13 cellular contexts compared by ENCODE assay signal in genomic region chr12:91870872-91871707, GRCh38.
DNase-seq lines count a peak whose midpoint lies in the region; ATAC-seq, FAIRE-seq and TF ChIP-seq lines count a peak whose summit lies in the region.
"Had no signal": no experiment of that assay in that cellular context is flagged by ENCODE, and none has a peak within 500 bp of the region (broad histone marks: within the 10 kb centered on the region; RNA-seq: fewer than 3 reads in every experiment).

No MANE protein-coding gene starts in this region.

- H3K4me2 ChIP-seq in endothelial cell of umbilical vein (ENCODE audit: insufficient read depth, low read length) (no peak overlapping the region), neural progenitor cell (no peak overlapping the region)

- TF ChIP-seq CTCF in endothelial cell of umbilical vein (IDR thresholded peaks at IDR 0.05; ENCODE audit: extremely low read depth in 1 of 2, insufficient read depth in 1 of 2, low read depth in 1 of 2, low read length in 2 of 2) (no peak), uterus (IDR thresholded peaks at IDR 0.05) (no peak), neural progenitor cell (IDR thresholded peaks at IDR 0.05) (no peak)

- no peaks in the 10 kb centered on the region for H3F3A ChIP-seq in neural progenitor cell (ENCODE audit: low read depth)

- WGBS in thymus = 89% methylated on average over 9 of the region's 9 CpGs

- H3K36me3 Mint-ChIP-seq in T-helper 1 cell treated with Interleukin-12 subunit alpha and Interleukin-12 subunit beta and Interleukin-4 antibody, amounts not matched to agents 30 μg/mL and 1 μg/mL, for 36 hours (ENCODE audit: low read depth) = peaks cover 14% of the 10 kb centered on the region
- no peaks in the 10 kb centered on the region for H3K36me3 Mint-ChIP-seq in neural progenitor cell

- no peaks in the 10 kb centered on the region for H3K4me1 ChIP-seq in endothelial cell of umbilical vein (ENCODE audit: control insufficient read depth, extremely low read depth, insufficient read depth, low read length)
- peaks cover 11% of the 10 kb centered on the region for H3K4me1 ChIP-seq in thymus (ENCODE audit: control insufficient read depth, insufficient read depth, low read length)
- H3K4me1 ChIP-seq in uterus = no peaks in the 10 kb centered on the region
- no peaks in the 10 kb centered on the region for H3K4me1 ChIP-seq in neural progenitor cell
- H3K4me1 ChIP-seq: esophagus muscularis mucosa had no signal

- H3K36me3 ChIP-seq in endothelial cell of umbilical vein (ENCODE audit: control insufficient read depth in 2 of 2, extremely low read depth in 1 of 2, insufficient read depth in 2 of 2, low read length in 2 of 2) (no peaks in the 10 kb centered on the region), thymus (ENCODE audit: control insufficient read depth, insufficient read depth) (no peaks in the 10 kb centered on the region), uterus (no peaks in the 10 kb centered on the region), neural progenitor cell (no peaks in the 10 kb centered on the region)
- H3K36me3 ChIP-seq: esophagus muscularis mucosa had no signal

- H2AFZ ChIP-seq in endothelial cell of umbilical vein (ENCODE audit: low read depth, low read length) (no peak overlapping the region), neural progenitor cell (replicated peaks) (no peak overlapping the region)

- CTCF ChIA-PET in endothelial cell of umbilical vein (lab: Charles Lee) = no interaction called here

- H3K27ac Mint-ChIP-seq in T-helper 1 cell treated with Interleukin-12 subunit alpha and Interleukin-12 subunit beta and Interleukin-4 antibody, amounts not matched to agents 30 μg/mL and 1 μg/mL, for 36 hours = peak overlapping the region; percentile 1
- H3K27ac Mint-ChIP-seq in neural progenitor cell = no peak overlapping the region

- H3K9me3 Mint-ChIP-seq in T-helper 1 cell treated with Interleukin-12 subunit alpha and Interleukin-12 subunit beta and Interleukin-4 antibody, amounts not matched to agents 30 μg/mL and 1 μg/mL, for 36 hours = peaks cover 10% of the 10 kb centered on the region
- peaks cover 2% of the 10 kb centered on the region for H3K9me3 Mint-ChIP-seq in neural progenitor cell

- H3K4me3 ChIP-seq in endothelial cell of umbilical vein (replicated peaks in 1 of 3; ENCODE audit: insufficient read depth in 1 of 3, low read depth in 1 of 3, low read length in 3 of 3) = no peak overlapping the region
- H3K4me3 ChIP-seq in thymus (ENCODE audit: low read length) = no peak overlapping the region
- no peak overlapping the region for H3K4me3 ChIP-seq in uterus
- H3K4me3 ChIP-seq in neural progenitor cell = no peak overlapping the region
- H3K4me3 ChIP-seq: esophagus muscularis mucosa had no signal

- H3K9me1 ChIP-seq in endothelial cell of umbilical vein (replicated peaks; ENCODE audit: control insufficient read depth, extremely low read depth, insufficient read depth, low read length) = no peaks in the 10 kb centered on the region

- dilution Hi-C loops in endothelial cell of umbilical vein (cut with MboI; ENCODE audit: extremely low pct_ligation_motif_present, low sequenced_read_pairs) = no loop called here

- DNase-seq in activated T-cell treated with anti-CD3 and anti-CD28 coated beads, Interleukin-2, amount 50 U/mL, for 1 hour = peak; percentile 50
- DNase-seq in activated T-cell treated with anti-CD3 and anti-CD28 coated beads, Interleukin-2, amount 50 U/mL, for 48 hours = no peak
- no peak for DNase-seq in endothelial cell of umbilical vein (ENCODE audit: low read depth, low spot score)
- DNase-seq in uterus = no peak
- no peak for DNase-seq in neural progenitor cell (ENCODE audit: low spot score)
- DNase-seq: NCI-H446; stimulated activated CD8-positive, alpha-beta memory T cell treated with anti-CD3 and anti-CD28 coated beads, Interleukin-4, amount 100 ng/mL, for 48 hours had no signal

- BruUV-seq in endothelial cell of umbilical vein (replicated peaks; lab: Mats Ljungman, UMichigan) = no TSS peak

- H3K9ac ChIP-seq in endothelial cell of umbilical vein (replicated peaks; ENCODE audit: extremely low read depth, insufficient read depth, low read length) = no peak overlapping the region
- H3K9ac ChIP-seq in neural progenitor cell = no peak overlapping the region

- peaks cover 22% of the 10 kb centered on the region for H3K4me1 Mint-ChIP-seq in T-helper 1 cell treated with Interleukin-12 subunit alpha and Interleukin-12 subunit beta and Interleukin-4 antibody, amounts not matched to agents 30 μg/mL and 1 μg/mL, for 36 hours (ENCODE audit: low read depth)
- H3K4me1 Mint-ChIP-seq in neural progenitor cell = peaks cover 9% of the 10 kb centered on the region

- FAIRE-seq in endothelial cell of umbilical vein (lab: Jason Lieb, UNC) = peak; percentile 12
- FAIRE-seq: urothelium cell line had no signal

- ATAC-seq in GM21737 (IDR thresholded peaks at IDR 0.05; ENCODE audit: unreplicated experiment) = no peak

- TF ChIP-seq POLR2A in endothelial cell of umbilical vein (IDR thresholded peaks at IDR 0.05; ENCODE audit: low read depth, low read length) = no peak
- no peak for TF ChIP-seq POLR2A in uterus (IDR thresholded peaks at IDR 0.05)

- intact Hi-C loops in endothelial cell of umbilical vein (cut with micrococcal nuclease) (no loop called here), uterus (cut with DNase I; ENCODE audit: low total_unique reads) (no loop called here)

- no peaks in the 10 kb centered on the region for H3K79me2 ChIP-seq in endothelial cell of umbilical vein (ENCODE audit: control insufficient read depth, insufficient read depth, low read length)
- no peaks in the 10 kb centered on the region for H3K79me2 ChIP-seq in neural progenitor cell (ENCODE audit: low read depth)

- no peaks in the 10 kb centered on the region for H3K9me3 ChIP-seq in endothelial cell of umbilical vein (replicated peaks; ENCODE audit: control insufficient read depth, insufficient read depth, low read length)
- no peaks in the 10 kb centered on the region for H3K9me3 ChIP-seq in thymus (ENCODE audit: control insufficient read depth)
- H3K9me3 ChIP-seq in uterus = no peaks in the 10 kb centered on the region
- H3K9me3 ChIP-seq in neural progenitor cell (ENCODE audit: low read depth) = no peaks in the 10 kb centered on the region
- H3K9me3 ChIP-seq: esophagus muscularis mucosa had no signal

- H4K20me1 ChIP-seq in endothelial cell of umbilical vein (replicated peaks; ENCODE audit: control insufficient read depth, extremely low read depth, insufficient read depth, low read length) (no peaks in the 10 kb centered on the region), neural progenitor cell (ENCODE audit: low read depth) (no peaks in the 10 kb centered on the region)

- H3K27ac ChIP-seq in endothelial cell of umbilical vein (ENCODE audit: insufficient read depth, low read depth, low read length) (no peak overlapping the region), thymus (ENCODE audit: low read depth) (peak overlapping the region; percentile 86), uterus (no peak overlapping the region), neural progenitor cell (no peak overlapping the region)
- H3K27ac ChIP-seq: esophagus muscularis mucosa, HL-60 had no signal

- POLR2A ChIA-PET in endothelial cell of umbilical vein (lab: Charles Lee) = no interaction called here

- H3K27me3 ChIP-seq in endothelial cell of umbilical vein (ENCODE audit: control insufficient read depth in 2 of 2, insufficient read depth in 2 of 2, low read length in 2 of 2) (no peaks in the 10 kb centered on the region), thymus (ENCODE audit: control insufficient read depth, insufficient read depth) (no peaks in the 10 kb centered on the region), uterus (no peaks in the 10 kb centered on the region), neural progenitor cell (no peaks in the 10 kb centered on the region)
- H3K27me3 ChIP-seq: esophagus muscularis mucosa had no signal

- H3K27me3 Mint-ChIP-seq in T-helper 1 cell treated with Interleukin-12 subunit alpha and Interleukin-12 subunit beta and Interleukin-4 antibody, amounts not matched to agents 30 μg/mL and 1 μg/mL, for 36 hours (ENCODE audit: low read depth) = no peaks in the 10 kb centered on the region
- no peaks in the 10 kb centered on the region for H3K27me3 Mint-ChIP-seq in neural progenitor cell (ENCODE audit: insufficient read depth, low read depth)

- H3K4me3 Mint-ChIP-seq in T-helper 1 cell treated with Interleukin-12 subunit alpha and Interleukin-12 subunit beta and Interleukin-4 antibody, amounts not matched to agents 30 μg/mL and 1 μg/mL, for 36 hours = peak overlapping the region; percentile 1
- H3K4me3 Mint-ChIP-seq in neural progenitor cell = no peak overlapping the region

TF ChIP-seq in endothelial cell of umbilical vein, 7 proteins besides CTCF, POLR2A, EP300 and RAD21:
- TF ChIP-seq GATA2 (IDR thresholded peaks at IDR 0.05; ENCODE audit: insufficient read depth, insufficient read length, low read depth, low read length) (no peak), JUN (IDR thresholded peaks at IDR 0.05; ENCODE audit: borderline replicate concordance, insufficient read depth, insufficient read length, low read depth) (no peak), MYC (IDR thresholded peaks at IDR 0.05; ENCODE audit: low read depth, low read length) (no peak), EZH2 (IDR thresholded peaks at IDR 0.05; ENCODE audit: borderline replicate concordance, low read depth, low read length, severe bottlenecking) (no peak), FOS (IDR thresholded peaks at IDR 0.05; ENCODE audit: borderline replicate concordance, insufficient read depth, low read length) (no peak), MAX (IDR thresholded peaks at IDR 0.05; ENCODE audit: insufficient read depth, insufficient read length) (no peak), POLR2AphosphoS5 (IDR thresholded peaks at IDR 0.05; ENCODE audit: insufficient read depth, low read depth, low read length) (no peak)
